Comparison of ENCODE assay signal across 21 cellular contexts in genomic region chr10:85100495-85100894, GRCh38.
"Had no signal": no experiment of that assay in that cellular context is flagged by ENCODE, and none has a peak within 500 bp of the region (broad histone marks: within the 10 kb centered on the region; RNA-seq: fewer than 3 reads in every experiment).

No MANE protein-coding gene starts in this region.

- H3K9me3 ChIP-seq: colonic mucosa, heart left ventricle, psoas muscle, spleen, thoracic aorta, transverse colon had no signal

- H3K4me3 ChIP-seq: colonic mucosa, heart left ventricle, lung, psoas muscle, spleen, thoracic aorta, transverse colon had no signal

- H3K4me3 Mint-ChIP-seq: nephron; stimulated activated memory B cell treated with anti-CD40 and anti-IgM and Interleukin-4, amounts not matched to agents 10 μg/mL and 1 μg/mL and 100 μg/mL, for 72 hours; stimulated activated naive CD8-positive, alpha-beta T cell treated with anti-CD3 and anti-CD28 coated beads, Interleukin-15, Interleukin-2, amounts not matched to agents 100 ng/mL and 50 ng/mL, for 24 hours had no signal

- H3K27ac Mint-ChIP-seq: naive B cell; nephron; stimulated activated memory B cell treated with anti-CD40 and anti-IgM and Interleukin-4, amounts not matched to agents 10 μg/mL and 1 μg/mL and 100 μg/mL, for 72 hours; stimulated activated naive CD8-positive, alpha-beta T cell treated with anti-CD3 and anti-CD28 coated beads, Interleukin-15, Interleukin-2, amounts not matched to agents 100 ng/mL and 50 ng/mL, for 24 hours had no signal

- DNase-seq: cerebellar nuclear complex; colonic mucosa; dermis blood vessel endothelial cell; heart left ventricle; hypothalamus; left cardiac atrium; left ventricle myocardium superior; mesendoderm; naive B cell; psoas muscle; spleen; stimulated activated CD4-positive, alpha-beta T cell treated with anti-CD3 and anti-CD28 coated beads, Interleukin-15, amount 100 ng/mL, for 24 hours; stimulated activated CD4-positive, alpha-beta T cell treated with anti-CD3 and anti-CD28 coated beads, Interleukin-1b, Interleukin-23, amount 100 ng/mL, for 48 hours; stimulated activated CD4-positive, alpha-beta T cell treated with anti-CD3 and anti-CD28 coated beads, Interleukin-4, amount 100 ng/mL, for 24 hours; transverse colon had no signal

- H3K36me3 Mint-ChIP-seq: naive B cell; stimulated activated memory B cell treated with anti-CD40 and anti-IgM and Interleukin-4, amounts not matched to agents 10 μg/mL and 1 μg/mL and 100 μg/mL, for 72 hours had no signal

- ATAC-seq: left ventricle myocardium superior; psoas muscle; sciatic nerve; stimulated activated memory B cell treated with anti-CD40 and anti-IgM and Interleukin-4, amounts not matched to agents 10 μg/mL and 1 μg/mL and 100 μg/mL, for 72 hours had no signal

- H3K27ac ChIP-seq: colonic mucosa, heart left ventricle, psoas muscle, spleen, thoracic aorta, transverse colon had no signal

- H3K27me3 Mint-ChIP-seq: naive B cell; stimulated activated memory B cell treated with anti-CD40 and anti-IgM and Interleukin-4, amounts not matched to agents 10 μg/mL and 1 μg/mL and 100 μg/mL, for 72 hours; stimulated activated naive CD8-positive, alpha-beta T cell treated with anti-CD3 and anti-CD28 coated beads, Interleukin-15, Interleukin-2, amounts not matched to agents 100 ng/mL and 50 ng/mL, for 24 hours had no signal

- H3K4me1 ChIP-seq: colonic mucosa, heart left ventricle, psoas muscle, spleen, transverse colon had no signal

- H3K36me3 ChIP-seq: colonic mucosa, heart left ventricle, spleen, thoracic aorta, transverse colon had no signal

- H3K9me3 Mint-ChIP-seq: nephron; stimulated activated memory B cell treated with anti-CD40 and anti-IgM and Interleukin-4, amounts not matched to agents 10 μg/mL and 1 μg/mL and 100 μg/mL, for 72 hours had no signal

- H3K4me1 Mint-ChIP-seq: naive B cell; nephron; stimulated activated memory B cell treated with anti-CD40 and anti-IgM and Interleukin-4, amounts not matched to agents 10 μg/mL and 1 μg/mL and 100 μg/mL, for 72 hours had no signal

- H3K27me3 ChIP-seq: colonic mucosa, heart left ventricle, spleen, transverse colon had no signal
